Comparison of ENCODE assay signal across 1 cellular context in genomic region chr2:102619414-102620319, GRCh38.
A peak's percentile ranks its signal among the peaks of the same experiment; 100 is the strongest.
TF ChIP-seq lines count a peak whose summit lies in the region.

A gene with protein sequence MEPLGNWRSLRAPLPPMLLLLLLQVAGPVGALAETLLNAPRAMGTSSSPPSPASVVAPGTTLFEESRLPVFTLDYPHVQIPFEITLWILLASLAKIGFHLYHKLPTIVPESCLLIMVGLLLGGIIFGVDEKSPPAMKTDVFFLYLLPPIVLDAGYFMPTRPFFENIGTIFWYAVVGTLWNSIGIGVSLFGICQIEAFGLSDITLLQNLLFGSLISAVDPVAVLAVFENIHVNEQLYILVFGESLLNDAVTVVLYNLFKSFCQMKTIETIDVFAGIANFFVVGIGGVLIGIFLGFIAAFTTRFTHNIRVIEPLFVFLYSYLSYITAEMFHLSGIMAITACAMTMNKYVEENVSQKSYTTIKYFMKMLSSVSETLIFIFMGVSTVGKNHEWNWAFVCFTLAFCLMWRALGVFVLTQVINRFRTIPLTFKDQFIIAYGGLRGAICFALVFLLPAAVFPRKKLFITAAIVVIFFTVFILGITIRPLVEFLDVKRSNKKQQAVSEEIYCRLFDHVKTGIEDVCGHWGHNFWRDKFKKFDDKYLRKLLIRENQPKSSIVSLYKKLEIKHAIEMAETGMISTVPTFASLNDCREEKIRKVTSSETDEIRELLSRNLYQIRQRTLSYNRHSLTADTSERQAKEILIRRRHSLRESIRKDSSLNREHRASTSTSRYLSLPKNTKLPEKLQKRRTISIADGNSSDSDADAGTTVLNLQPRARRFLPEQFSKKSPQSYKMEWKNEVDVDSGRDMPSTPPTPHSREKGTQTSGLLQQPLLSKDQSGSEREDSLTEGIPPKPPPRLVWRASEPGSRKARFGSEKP (plus strand): TSS chr2:102619553. CDS start chr2:102619849, 296 bp downstream.

TF ChIP-seq in K562, 482 proteins besides CTCF, POLR2A, EP300 and RAD21 (continued from another document and continues in another):
- TF ChIP-seq ZNF518B (CRISPR knock-in tag; IDR thresholded peaks at IDR 0.05) (no peak), L3MBTL2 (IDR thresholded peaks at IDR 0.05) (peak; percentile 82), NR1H2 (CRISPR knock-in tag; IDR thresholded peaks at IDR 0.05) (no peak), ATF1 (CRISPR knock-in tag; IDR thresholded peaks at IDR 0.05) (no peak), ATF1 (tag; IDR thresholded peaks at IDR 0.05) (0 out of 2 replicates have a peak, but pooled peaks have one; percentile 4), PRMT5 (CRISPR knock-in tag; IDR thresholded peaks at IDR 0.05) (no peak), MEIS2 (IDR thresholded peaks at IDR 0.05; ENCODE audit: partially characterized antibody) (no peak), ATF7 (IDR thresholded peaks at IDR 0.05) (no peak), MAX (CRISPR knock-in tag; IDR thresholded peaks at IDR 0.05) (peak; percentile 35; the same call in 1 of the 2 replicates), TCF7L2 (IDR thresholded peaks at IDR 0.05; ENCODE audit: low read depth, low read length) (no peak), SFPQ (IDR thresholded peaks at IDR 0.05; ENCODE audit: low read depth, low read length) (no peak), E2F1 (CRISPR knock-in tag; IDR thresholded peaks at IDR 0.05) (no peak), STAT5B (CRISPR knock-in tag; IDR thresholded peaks at IDR 0.05) (no peak), ZNF184 (CRISPR knock-in tag; IDR thresholded peaks at IDR 0.05) (no peak), RAD51 (IDR thresholded peaks at IDR 0.05; ENCODE audit: borderline replicate concordance, low read depth) (no peak), TBP (optimal IDR thresholded peaks at IDR 0.05; ENCODE audit: low read depth, low read length) (no peak), SPI1 (IDR thresholded peaks at IDR 0.05; ENCODE audit: borderline replicate concordance, low read depth, low read length) (no peak), PATZ1 (CRISPR knock-in tag; IDR thresholded peaks at IDR 0.05; ENCODE audit: borderline replicate concordance) (no peak), RBFOX2 (IDR thresholded peaks at IDR 0.05; ENCODE audit: low read depth, low read length) (peak; percentile 59), PHF8 (IDR thresholded peaks at IDR 0.05; ENCODE audit: borderline replicate concordance, low read length) (peak; percentile 40; the same call in 1 of the 2 replicates), ZNF232 (CRISPR knock-in tag; IDR thresholded peaks at IDR 0.05) (no peak), POLR2G (IDR thresholded peaks at IDR 0.05; ENCODE audit: low read depth, low read length) (peak; percentile 11; the same call in 1 of the 2 replicates), SIX5 (IDR thresholded peaks at IDR 0.05; ENCODE audit: borderline replicate concordance in 1 of 2, insufficient read depth in 1 of 2, low read depth in 1 of 2, low read length in 2 of 2) (no peak), FOXJ2 (tag; IDR thresholded peaks at IDR 0.05) (no peak), STAT5A (IDR thresholded peaks at IDR 0.05; ENCODE audit: borderline replicate concordance, low read length) (no peak), ELF1 (tag; IDR thresholded peaks at IDR 0.05) (no peak)
- TF ChIP-seq, protein P1, sequence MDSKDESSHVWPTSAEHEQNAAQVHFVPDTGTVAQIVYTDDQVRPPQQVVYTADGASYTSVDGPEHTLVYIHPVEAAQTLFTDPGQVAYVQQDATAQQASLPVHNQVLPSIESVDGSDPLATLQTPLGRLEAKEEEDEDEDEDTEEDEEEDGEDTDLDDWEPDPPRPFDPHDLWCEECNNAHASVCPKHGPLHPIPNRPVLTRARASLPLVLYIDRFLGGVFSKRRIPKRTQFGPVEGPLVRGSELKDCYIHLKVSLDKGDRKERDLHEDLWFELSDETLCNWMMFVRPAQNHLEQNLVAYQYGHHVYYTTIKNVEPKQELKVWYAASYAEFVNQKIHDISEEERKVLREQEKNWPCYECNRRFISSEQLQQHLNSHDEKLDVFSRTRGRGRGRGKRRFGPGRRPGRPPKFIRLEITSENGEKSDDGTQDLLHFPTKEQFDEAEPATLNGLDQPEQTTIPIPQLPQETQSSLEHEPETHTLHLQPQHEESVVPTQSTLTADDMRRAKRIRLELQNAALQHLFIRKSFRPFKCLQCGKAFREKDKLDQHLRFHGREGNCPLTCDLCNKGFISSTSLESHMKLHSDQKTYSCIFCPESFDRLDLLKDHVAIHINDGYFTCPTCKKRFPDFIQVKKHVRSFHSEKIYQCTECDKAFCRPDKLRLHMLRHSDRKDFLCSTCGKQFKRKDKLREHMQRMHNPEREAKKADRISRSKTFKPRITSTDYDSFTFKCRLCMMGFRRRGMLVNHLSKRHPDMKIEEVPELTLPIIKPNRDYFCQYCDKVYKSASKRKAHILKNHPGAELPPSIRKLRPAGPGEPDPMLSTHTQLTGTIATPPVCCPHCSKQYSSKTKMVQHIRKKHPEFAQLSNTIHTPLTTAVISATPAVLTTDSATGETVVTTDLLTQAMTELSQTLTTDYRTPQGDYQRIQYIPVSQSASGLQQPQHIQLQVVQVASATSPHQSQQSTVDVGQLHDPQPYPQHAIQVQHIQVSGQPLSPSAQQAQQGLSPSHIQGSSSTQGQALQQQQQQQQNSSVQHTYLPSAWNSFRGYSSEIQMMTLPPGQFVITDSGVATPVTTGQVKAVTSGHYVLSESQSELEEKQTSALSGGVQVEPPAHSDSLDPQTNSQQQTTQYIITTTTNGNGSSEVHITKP (IDR thresholded peaks at IDR 0.05; ENCODE audit: partially characterized antibody): no peak
- TF ChIP-seq, protein P2, sequence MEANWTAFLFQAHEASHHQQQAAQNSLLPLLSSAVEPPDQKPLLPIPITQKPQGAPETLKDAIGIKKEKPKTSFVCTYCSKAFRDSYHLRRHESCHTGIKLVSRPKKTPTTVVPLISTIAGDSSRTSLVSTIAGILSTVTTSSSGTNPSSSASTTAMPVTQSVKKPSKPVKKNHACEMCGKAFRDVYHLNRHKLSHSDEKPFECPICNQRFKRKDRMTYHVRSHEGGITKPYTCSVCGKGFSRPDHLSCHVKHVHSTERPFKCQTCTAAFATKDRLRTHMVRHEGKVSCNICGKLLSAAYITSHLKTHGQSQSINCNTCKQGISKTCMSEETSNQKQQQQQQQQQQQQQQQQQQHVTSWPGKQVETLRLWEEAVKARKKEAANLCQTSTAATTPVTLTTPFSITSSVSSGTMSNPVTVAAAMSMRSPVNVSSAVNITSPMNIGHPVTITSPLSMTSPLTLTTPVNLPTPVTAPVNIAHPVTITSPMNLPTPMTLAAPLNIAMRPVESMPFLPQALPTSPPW (CRISPR knock-in tag; IDR thresholded peaks at IDR 0.05): peak; percentile 52; the same call in 1 of the 2 replicates
- TF ChIP-seq, protein P3, sequence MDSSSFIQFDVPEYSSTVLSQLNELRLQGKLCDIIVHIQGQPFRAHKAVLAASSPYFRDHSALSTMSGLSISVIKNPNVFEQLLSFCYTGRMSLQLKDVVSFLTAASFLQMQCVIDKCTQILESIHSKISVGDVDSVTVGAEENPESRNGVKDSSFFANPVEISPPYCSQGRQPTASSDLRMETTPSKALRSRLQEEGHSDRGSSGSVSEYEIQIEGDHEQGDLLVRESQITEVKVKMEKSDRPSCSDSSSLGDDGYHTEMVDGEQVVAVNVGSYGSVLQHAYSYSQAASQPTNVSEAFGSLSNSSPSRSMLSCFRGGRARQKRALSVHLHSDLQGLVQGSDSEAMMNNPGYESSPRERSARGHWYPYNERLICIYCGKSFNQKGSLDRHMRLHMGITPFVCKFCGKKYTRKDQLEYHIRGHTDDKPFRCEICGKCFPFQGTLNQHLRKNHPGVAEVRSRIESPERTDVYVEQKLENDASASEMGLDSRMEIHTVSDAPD (CRISPR knock-in tag; IDR thresholded peaks at IDR 0.05): no peak
- TF ChIP-seq, protein P4, sequence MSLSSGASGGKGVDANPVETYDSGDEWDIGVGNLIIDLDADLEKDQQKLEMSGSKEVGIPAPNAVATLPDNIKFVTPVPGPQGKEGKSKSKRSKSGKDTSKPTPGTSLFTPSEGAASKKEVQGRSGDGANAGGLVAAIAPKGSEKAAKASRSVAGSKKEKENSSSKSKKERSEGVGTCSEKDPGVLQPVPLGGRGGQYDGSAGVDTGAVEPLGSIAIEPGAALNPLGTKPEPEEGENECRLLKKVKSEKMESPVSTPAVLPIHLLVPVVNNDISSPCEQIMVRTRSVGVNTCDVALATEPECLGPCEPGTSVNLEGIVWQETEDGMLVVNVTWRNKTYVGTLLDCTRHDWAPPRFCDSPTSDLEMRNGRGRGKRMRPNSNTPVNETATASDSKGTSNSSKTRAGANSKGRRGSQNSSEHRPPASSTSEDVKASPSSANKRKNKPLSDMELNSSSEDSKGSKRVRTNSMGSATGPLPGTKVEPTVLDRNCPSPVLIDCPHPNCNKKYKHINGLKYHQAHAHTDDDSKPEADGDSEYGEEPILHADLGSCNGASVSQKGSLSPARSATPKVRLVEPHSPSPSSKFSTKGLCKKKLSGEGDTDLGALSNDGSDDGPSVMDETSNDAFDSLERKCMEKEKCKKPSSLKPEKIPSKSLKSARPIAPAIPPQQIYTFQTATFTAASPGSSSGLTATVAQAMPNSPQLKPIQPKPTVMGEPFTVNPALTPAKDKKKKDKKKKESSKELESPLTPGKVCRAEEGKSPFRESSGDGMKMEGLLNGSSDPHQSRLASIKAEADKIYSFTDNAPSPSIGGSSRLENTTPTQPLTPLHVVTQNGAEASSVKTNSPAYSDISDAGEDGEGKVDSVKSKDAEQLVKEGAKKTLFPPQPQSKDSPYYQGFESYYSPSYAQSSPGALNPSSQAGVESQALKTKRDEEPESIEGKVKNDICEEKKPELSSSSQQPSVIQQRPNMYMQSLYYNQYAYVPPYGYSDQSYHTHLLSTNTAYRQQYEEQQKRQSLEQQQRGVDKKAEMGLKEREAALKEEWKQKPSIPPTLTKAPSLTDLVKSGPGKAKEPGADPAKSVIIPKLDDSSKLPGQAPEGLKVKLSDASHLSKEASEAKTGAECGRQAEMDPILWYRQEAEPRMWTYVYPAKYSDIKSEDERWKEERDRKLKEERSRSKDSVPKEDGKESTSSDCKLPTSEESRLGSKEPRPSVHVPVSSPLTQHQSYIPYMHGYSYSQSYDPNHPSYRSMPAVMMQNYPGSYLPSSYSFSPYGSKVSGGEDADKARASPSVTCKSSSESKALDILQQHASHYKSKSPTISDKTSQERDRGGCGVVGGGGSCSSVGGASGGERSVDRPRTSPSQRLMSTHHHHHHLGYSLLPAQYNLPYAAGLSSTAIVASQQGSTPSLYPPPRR (CRISPR knock-in tag; IDR thresholded peaks at IDR 0.05; ENCODE audit: borderline replicate concordance): no peak
